Comparison of ENCODE assay signal across 18 cellular contexts in genomic region chr3:53267766-53268165, GRCh38. TPM values are rescaled to one million over a fixed set of nuclear protein-coding genes. Genes with fewer than 3 reads are reported as not detected.
DNase-seq lines count a peak whose midpoint lies in the region; ATAC-seq, FAIRE-seq and TF ChIP-seq lines count a peak whose summit lies in the region.
"Had no signal": no experiment of that assay in that cellular context is flagged by ENCODE, and none has a peak within 500 bp of the region (broad histone marks: within the 10 kb centered on the region; RNA-seq: fewer than 3 reads in every experiment).

No MANE protein-coding gene starts in this region.

- peak overlapping the region; percentile 93 for H2BK120ac ChIP-seq in IMR-90 (ENCODE audit: low read depth, low read length)
- H2BK120ac ChIP-seq in H1 (replicated peaks; ENCODE audit: low read depth, low read length), result peak overlapping the region; percentile 71
- H2BK120ac ChIP-seq in trophoblast cell (ENCODE audit: insufficient read depth, low read length, poor library complexity), result peak overlapping the region; percentile 64

- no peak overlapping the region for H2AK5ac ChIP-seq in IMR-90 (ENCODE audit: low read depth, low read length)
- no peak overlapping the region for H2AK5ac ChIP-seq in H1 (ENCODE audit: low read depth, low read length)
- H2AK5ac ChIP-seq in trophoblast cell (ENCODE audit: low read length), result peak overlapping the region; percentile 12

- H2BK5ac ChIP-seq in IMR-90 (ENCODE audit: low read depth, low read length, poor library complexity, severe bottlenecking), result peak overlapping the region; percentile 41
- H2BK5ac ChIP-seq in H1 (ENCODE audit: low read depth, low read length), result no peak overlapping the region
- H2BK5ac ChIP-seq in trophoblast cell (ENCODE audit: low read depth, low read length, poor library complexity), result no peak overlapping the region

- H3K18ac ChIP-seq in IMR-90 (ENCODE audit: low read depth, low read length) (peak overlapping the region; percentile 35), H1 (ENCODE audit: extremely low read depth, low read length) (no peak overlapping the region), trophoblast cell (ENCODE audit: low read length) (no peak overlapping the region)

- no peak overlapping the region for H3K14ac ChIP-seq in IMR-90 (replicated peaks; ENCODE audit: low read depth, low read length)
- H3K14ac ChIP-seq in H1 (ENCODE audit: insufficient read length), result no peak overlapping the region
- peak overlapping the region; percentile 28 for H3K14ac ChIP-seq in trophoblast cell (ENCODE audit: low read length)

- no peaks in the 10 kb centered on the region for H3K9me2 ChIP-seq in GM23248 (ENCODE audit: insufficient read depth)

- in situ Hi-C loops in GM23248 (cut with MboI), result no loop called here
- in situ Hi-C loops in IMR-90 (cut with MboI; ENCODE audit: low sequenced_read_pairs), result no loop called here
- in situ Hi-C loops in ACHN (cut with HindIII; ENCODE audit: low pct_ligation_motif_present, low pct_unique_long_range_greater_than_20kb, low sequenced_read_pairs), result no loop called here

- H3K4me1 ChIP-seq in GM23248 (ENCODE audit: insufficient read depth) (peaks cover 15% of the 10 kb centered on the region), IMR-90 (ENCODE audit: control insufficient read depth, insufficient read depth, low read length) (peaks cover 11% of the 10 kb centered on the region), H1 (replicated peaks in 1 of 4; ENCODE audit: control insufficient read depth in 3 of 4, insufficient read depth in 4 of 4, low read length in 3 of 4) (peaks cover 0 to 9% (median 5%) of the 10 kb centered on the region in 4 experiments; a peak in 5 of 7 replicates), trophoblast cell (ENCODE audit: control insufficient read depth in 1 of 2, insufficient read depth in 2 of 2, low read length in 2 of 2) (peaks cover 15 to 23% of the 10 kb centered on the region in 2 experiments)

- H4K20me1 ChIP-seq in GM23248 (ENCODE audit: insufficient read depth) (no peaks in the 10 kb centered on the region), IMR-90 (ENCODE audit: insufficient read depth, low read length) (no peaks in the 10 kb centered on the region), H1 (replicated peaks in 1 of 2; ENCODE audit: control insufficient read depth in 1 of 2, insufficient read depth in 2 of 2, low read length in 2 of 2) (no peaks in the 10 kb centered on the region)

- H3K36me3 ChIP-seq in GM23248 (ENCODE audit: low read depth) (no peaks in the 10 kb centered on the region), IMR-90 (ENCODE audit: control insufficient read depth, insufficient read depth, low read length) (no peaks in the 10 kb centered on the region), H1 (ENCODE audit: control insufficient read depth in 2 of 4, insufficient read depth in 4 of 4, low read length in 3 of 4) (no peaks in the 10 kb centered on the region), trophoblast cell (ENCODE audit: control insufficient read depth in 1 of 2, insufficient read depth in 2 of 2, low read length in 2 of 2) (no peaks in the 10 kb centered on the region)

- H2BK12ac ChIP-seq in H1 (ENCODE audit: low read depth, low read length) (no peak overlapping the region), trophoblast cell (ENCODE audit: low read length) (peak overlapping the region; percentile 79)

- TF ChIP-seq RAD21 in IMR-90 (IDR thresholded peaks at IDR 0.05; ENCODE audit: low read length) (no peak), H1 (IDR thresholded peaks at IDR 0.05 in 1 of 2, conservative IDR thresholded peaks at IDR 0.05 in 1 of 2; ENCODE audit: low read depth in 2 of 2, low read length in 2 of 2) (no peak)

- intact Hi-C loops in IMR-90 (cut with micrococcal nuclease), result no loop called here

- peak overlapping the region; percentile 92; the same call in 1 of the 2 replicates for H2BK20ac ChIP-seq in IMR-90 (ENCODE audit: low read depth, low read length)
- H2BK20ac ChIP-seq in H1 (ENCODE audit: low read length), result peak overlapping the region; percentile 61; the same call in 1 of the 2 replicates

- no peak overlapping the region for H3K56ac ChIP-seq in IMR-90 (ENCODE audit: extremely low read depth, insufficient read depth, low read length)
- H3K56ac ChIP-seq in H1 (replicated peaks; ENCODE audit: insufficient read length, low read depth, low read length), result no peak overlapping the region

- TF ChIP-seq POLR2A in IMR-90 (IDR thresholded peaks at IDR 0.05; ENCODE audit: low read depth, low read length) (no peak), H1 (IDR thresholded peaks at IDR 0.05; ENCODE audit: control extremely low read depth in 1 of 2, low read depth in 2 of 2, low read length in 2 of 2) (no peak)

- H3K79me1 ChIP-seq in IMR-90 (ENCODE audit: low read depth in 1 of 2, low read length in 2 of 2) (peaks cover 0 to 10% of the 10 kb centered on the region in 2 experiments; a peak in 2 of 4 replicates), H1 (ENCODE audit: low read depth, low read length) (no peaks in the 10 kb centered on the region), trophoblast cell (ENCODE audit: low read length) (peaks cover 21% of the 10 kb centered on the region)

- CTCF ChIA-PET in IMR-90 (lab: Yijun Ruan, JAX) (no interaction called here), H1 (lab: Charles Lee; ENCODE audit: partially characterized antibody) (interaction anchor here (0.6 kb wide), 1 partner anchor 38 kb away, joined by 3 read pairs; no protein-coding TSS in a partner anchor)

- ATAC-seq in IMR-90 (ENCODE audit: low read depth) (no peak), HG03039 (IDR thresholded peaks at IDR 0.05; ENCODE audit: unreplicated experiment) (no peak)
- ATAC-seq: GM12878, Panc1, Right ventricle myocardium inferior had no signal

- H3K23ac ChIP-seq in IMR-90 (ENCODE audit: low read depth, low read length), result peak overlapping the region; percentile 1; the same call in 1 of the 2 replicates
- H3K23ac ChIP-seq in H1 (ENCODE audit: insufficient read length), result no peak overlapping the region
- H3K23ac ChIP-seq in trophoblast cell (ENCODE audit: low read length), result no peak overlapping the region

- TF ChIP-seq CTCF in IMR-90 (conservative IDR thresholded peaks at IDR 0.05; ENCODE audit: low read depth, low read length) (no peak), H1 (IDR thresholded peaks at IDR 0.05; ENCODE audit: control extremely low read depth in 1 of 3, insufficient read depth in 1 of 3, low read depth in 1 of 3, low read length in 3 of 3) (no peak)

- H3K27ac ChIP-seq in GM23248 (no peak overlapping the region), IMR-90 (ENCODE audit: insufficient read depth, low read length) (no peak overlapping the region), H1 (ENCODE audit: low read depth, low read length) (no peak overlapping the region), trophoblast cell (ENCODE audit: low read depth, low read length) (no peak overlapping the region)

- H3K9me3 ChIP-seq in GM23248 (ENCODE audit: low read depth) (no peaks in the 10 kb centered on the region), IMR-90 (ENCODE audit: control insufficient read depth, insufficient read depth, low read length) (no peaks in the 10 kb centered on the region), H1 (ENCODE audit: insufficient read depth in 2 of 2, low read depth in 1 of 2, low read length in 1 of 2) (no peaks in the 10 kb centered on the region), trophoblast cell (ENCODE audit: insufficient read depth, low read depth, low read length) (no peaks in the 10 kb centered on the region)

- no peak for TF ChIP-seq EP300 in H1 (IDR thresholded peaks at IDR 0.05; ENCODE audit: borderline replicate concordance in 1 of 2, low read depth in 2 of 2, low read length in 2 of 2)

- H3K4ac ChIP-seq in IMR-90 (ENCODE audit: low read depth, low read length) (peak overlapping the region; percentile 76), H1 (replicated peaks; ENCODE audit: insufficient read length, low read depth, low read length) (no peak overlapping the region), trophoblast cell (ENCODE audit: low read depth, low read length) (no peak overlapping the region)

- H4K5ac ChIP-seq in IMR-90 (ENCODE audit: low read depth, low read length) (peak overlapping the region; percentile 32), H1 (ENCODE audit: insufficient read length, low read depth, low read length) (no peak overlapping the region)

- BruUV-seq in IMR-90 (replicated peaks; lab: Mats Ljungman, UMichigan), result no TSS peak

- no peak for FAIRE-seq in H1 (lab: Jason Lieb, UNC)
- FAIRE-seq: GM12878 had no signal

- H3K79me2 ChIP-seq in GM23248 (ENCODE audit: insufficient read depth), result no peaks in the 10 kb centered on the region
- H3K79me2 ChIP-seq in H1 (ENCODE audit: control insufficient read depth in 1 of 2, insufficient read depth in 2 of 2, low read length in 2 of 2), result no peaks in the 10 kb centered on the region
- peaks cover 1% of the 10 kb centered on the region for H3K79me2 ChIP-seq in trophoblast cell (ENCODE audit: control insufficient read depth, insufficient read depth, low read length, poor library complexity)

- no peak overlapping the region for H3K4me2 ChIP-seq in GM23248 (ENCODE audit: unreplicated experiment)
- no peak overlapping the region for H3K4me2 ChIP-seq in IMR-90 (ENCODE audit: low read depth, low read length)
- H3K4me2 ChIP-seq in H1 (ENCODE audit: insufficient read depth in 1 of 2, low read depth in 2 of 2, low read length in 2 of 2), result no peak overlapping the region
- no peak overlapping the region for H3K4me2 ChIP-seq in trophoblast cell (ENCODE audit: low read length)

- no peak overlapping the region for H2AK9ac ChIP-seq in IMR-90 (replicated peaks; ENCODE audit: low read depth, low read length, poor library complexity)

- H2AFZ ChIP-seq in GM23248 (peak overlapping the region; percentile 46; the same call in 1 of the 2 replicates), IMR-90 (replicated peaks; ENCODE audit: low read length, poor library complexity) (peak overlapping the region; percentile 48), H1 (ENCODE audit: low read length) (no peak overlapping the region), trophoblast cell (ENCODE audit: insufficient read depth, low read length, poor library complexity) (no peak overlapping the region)

- no peak overlapping the region for H3K4me3 ChIP-seq in GM23248
- H3K4me3 ChIP-seq in IMR-90 (ENCODE audit: insufficient read depth, low read depth, low read length), result no peak overlapping the region
- H3K4me3 ChIP-seq in H1 (ENCODE audit: extremely low read depth in 1 of 4, insufficient read depth in 2 of 4, low read depth in 3 of 4, low read length in 4 of 4), result no peak overlapping the region
- H3K4me3 ChIP-seq in trophoblast cell (ENCODE audit: low read depth, low read length), result no peak overlapping the region
- H3K4me3 ChIP-seq: GM12878 had no signal

- DNase-seq in GM23248, result no peak
- no peak for DNase-seq in IMR-90
- DNase-seq in H1 (ENCODE audit: low read depth in 1 of 2, low spot score in 2 of 2), result no peak
- no peak for DNase-seq in trophoblast cell
- DNase-seq in ureter (ENCODE audit: low spot score), result no peak
- DNase-seq in ACHN, result no peak
- DNase-seq: CD4-positive, CD25-positive, alpha-beta regulatory T cell; DMS 273 treated with DMSO at 0.1 percent for 48 hours; DMS79 treated with DMSO at 0.1 percent for 48 hours; MM.1S; NCI-H1092; NCI-H1436; NCI-H187 treated with DMSO at 0.1 percent for 48 hours; NCI-H2107 had no signal

- peak overlapping the region; percentile 56; the same call in 1 of the 3 replicates for H2BK15ac ChIP-seq in IMR-90 (ENCODE audit: low read depth, low read length)
- no peak overlapping the region for H2BK15ac ChIP-seq in H1 (ENCODE audit: low read length)

- dilution Hi-C loops in IMR-90 (cut with HindIII; ENCODE audit: low sequenced_read_pairs, unreplicated experiment), result no loop called here

- POLR2A ChIA-PET in IMR-90 (lab: Charles Lee; ENCODE audit: unreplicated experiment) (no interaction called here), H1 (lab: Charles Lee; ENCODE audit: partially characterized antibody) (interaction anchor here (1.0 kb wide), 1 partner anchor 22 kb away, joined by 3 read pairs; no protein-coding TSS in a partner anchor)

- peaks cover 13% of the 10 kb centered on the region; the same call in 1 of the 2 replicates for H3F3A ChIP-seq in GM23248 (ENCODE audit: insufficient read depth)

- no peaks in the 10 kb centered on the region for H3K23me2 ChIP-seq in H1 (ENCODE audit: low read depth, low read length)

- H4K8ac ChIP-seq in IMR-90 (ENCODE audit: low read depth in 2 of 2, low read length in 2 of 2), result peak overlapping the region in 1 of 2 experiments; percentile 18; a peak in 1 of 4 replicates
- H4K8ac ChIP-seq in H1 (ENCODE audit: extremely low read depth, insufficient read depth, low read length), result no peak overlapping the region
- peak overlapping the region; percentile 1 for H4K8ac ChIP-seq in trophoblast cell (ENCODE audit: low read depth, low read length)

- peaks cover 9% of the 10 kb centered on the region; the same call in 1 of the 2 replicates for H3K9me1 ChIP-seq in IMR-90 (ENCODE audit: insufficient read depth, low read length)

- peak overlapping the region; percentile 32; the same call in 1 of the 2 replicates for H4K91ac ChIP-seq in IMR-90 (ENCODE audit: insufficient read depth, low read depth, low read length)
- H4K91ac ChIP-seq in H1 (replicated peaks; ENCODE audit: insufficient read length, low read length), result peak overlapping the region; percentile 40
- peak overlapping the region; percentile 61 for H4K91ac ChIP-seq in trophoblast cell (ENCODE audit: low read depth, low read length)

- no peak overlapping the region for H3K9ac ChIP-seq in GM23248
- H3K9ac ChIP-seq in IMR-90 (ENCODE audit: low read depth, low read length), result no peak overlapping the region
- H3K9ac ChIP-seq in H1 (replicated peaks in 1 of 4; ENCODE audit: extremely low read depth in 1 of 4, low read depth in 3 of 4, low read length in 3 of 4), result no peak overlapping the region
- no peak overlapping the region for H3K9ac ChIP-seq in trophoblast cell (ENCODE audit: low read length)

- H3K27me3 ChIP-seq in GM23248 (replicated peaks; ENCODE audit: insufficient read depth) (no peaks in the 10 kb centered on the region), IMR-90 (ENCODE audit: control insufficient read depth, insufficient read depth, low read length) (no peaks in the 10 kb centered on the region), H1 (replicated peaks in 1 of 4; ENCODE audit: control insufficient read depth in 3 of 4, extremely low read depth in 1 of 4, insufficient read depth in 3 of 4, low read length in 3 of 4) (no peaks in the 10 kb centered on the region), trophoblast cell (ENCODE audit: insufficient read depth, low read length) (no peaks in the 10 kb centered on the region)

- no peak overlapping the region for H4K12ac ChIP-seq in trophoblast cell (ENCODE audit: low read depth, low read length)

RNA-seq across cellular contexts. Expression of gene TKT, which starts 11.9 kb away (rescaled TPM):
- 239 and 256 TPM in 2 replicates for total RNA-seq in GM23248 (2014; rRNA removed; shearing (Covaris generic))
- polyA plus RNA-seq in GM23248 (2016; fragmentation: Nextera tagmentation; extraction: Ambion mirVana), result 129 and 134 TPM in 2 replicates
- 301 and 349 TPM in 2 replicates for total RNA-seq in IMR-90 (2012; rRNA removed)
- polyA plus RNA-seq in IMR-90 (2012; rRNA removed), result 280 and 325 TPM in 2 replicates
- polyA plus RNA-seq in IMR-90 (2012; cell fraction: cytosol; rRNA removed), result 199 and 222 TPM in 2 replicates
- 167 and 314 TPM in 2 replicates for polyA plus RNA-seq in IMR-90 (2012; cell fraction: nucleus; rRNA removed; ENCODE audit: low replicate concordance)
- 975 and 986 TPM in 2 replicates for total RNA-seq in H1 (2021; fragmentation: NEBNext Ultra II Directional; extraction: Animal tissue kit (Norgen Biotek cat#: 25700))
- polyA plus RNA-seq in H1 (2011; rRNA removed), result 418 and 649 TPM in 2 replicates
- polyA plus RNA-seq in H1 (2011; cell fraction: cytosol; rRNA removed), result 449 TPM
- polyA plus RNA-seq in H1 (2011; cell fraction: nucleus; rRNA removed), result 987 TPM
- polyA plus RNA-seq in H1 (2012, experiment 1 of 2), result 570 to 1,148 TPM (median 1,049 TPM) in 4 replicates
- 841 TPM for polyA plus RNA-seq in H1 (2012, experiment 2 of 2)
- polyA plus RNA-seq in H1 (2013, experiment 1 of 2), result 760 TPM
- polyA plus RNA-seq in H1 (2013, experiment 2 of 2), result 785 TPM
- 353 and 390 TPM in 2 replicates for polyA minus RNA-seq in H1 (2011; rRNA and poly(A)+ RNA removed)
- polyA minus RNA-seq in H1 (2011; cell fraction: cytosol; rRNA and poly(A)+ RNA removed), result 430 TPM
- polyA minus RNA-seq in H1 (2011; cell fraction: nucleus; rRNA and poly(A)+ RNA removed), result 346 TPM
- 527 and 539 TPM in 2 replicates for polyA plus RNA-seq in trophoblast cell (2013)
- total RNA-seq in ureter, result 194 TPM

Comparison
In these comparisons a context has a peak if more than half of its experiments do, and no peak if none do; other contexts are left out.
1. H2AFZ ChIP-seq: peak in GM23248 (single experiment) and IMR-90 (single experiment); none in H1 (single experiment) and trophoblast cell (single experiment).
2. Peak in every context shown above with its lines, with median percentiles within 50 percentile points of each other: H2BK120ac ChIP-seq and H4K91ac ChIP-seq.